16 cellular contexts compared by ENCODE assay signal in genomic region chr2:25409044-25409443, GRCh38.
A peak's percentile ranks its signal among the peaks of the same experiment; 100 is the strongest.
DNase-seq lines count a peak whose midpoint lies in the region; ATAC-seq, FAIRE-seq and TF ChIP-seq lines count a peak whose summit lies in the region.
"Had no signal": no experiment of that assay in that cellular context is flagged by ENCODE, and none has a peak within 500 bp of the region (broad histone marks: within the 10 kb centered on the region; RNA-seq: fewer than 3 reads in every experiment).

No MANE protein-coding gene starts in this region.

- SMC1A ChIA-PET in GM12878 (lab: Charles Lee; ENCODE audit: uncharacterized antibody, unreplicated experiment): interaction anchor here (0.9 to 12.9 kb wide), 5 partner anchors 9 to 115 kb away, joined by 3 to 245 read pairs (median 3); no protein-coding TSS in a partner anchor

- no peaks in the 10 kb centered on the region for H4K20me1 ChIP-seq in OCI-LY7 (ENCODE audit: insufficient read depth, low read length)
- H4K20me1 ChIP-seq in GM12878 (ENCODE audit: control insufficient read depth, insufficient read depth): no peaks in the 10 kb centered on the region
- H4K20me1 ChIP-seq: BLaER1 had no signal

- H3K4me1 Mint-ChIP-seq in CD8-positive, alpha-beta T cell (ENCODE audit: low read depth): peaks cover 2% of the 10 kb centered on the region
- peaks cover 36 to 55% of the 10 kb centered on the region in 2 donors for H3K4me1 Mint-ChIP-seq in stimulated activated naive B cell treated with anti-CD40 and anti-IgM and Interleukin-4, amounts not matched to agents 10 μg/mL and 1 μg/mL and 100 μg/mL, for 72 hours

- no peak for TF ChIP-seq CTCF in CD8-positive, alpha-beta T cell (IDR thresholded peaks at IDR 0.05)
- TF ChIP-seq CTCF in OCI-LY7 (conservative IDR thresholded peaks at IDR 0.05; ENCODE audit: low read length) (no peak), GM12878 (IDR thresholded peaks at IDR 0.05 in 2 of 3, conservative IDR thresholded peaks at IDR 0.05 in 1 of 3; ENCODE audit: control insufficient read depth in 2 of 3, extremely low read depth in 1 of 3, insufficient read depth in 1 of 3, low read depth in 3 of 3, low read length in 3 of 3) (no peak)

- H2AFZ ChIP-seq in OCI-LY7 (ENCODE audit: low read length): peak overlapping the region; percentile 54; the same call in 1 of the 2 replicates
- no peak overlapping the region for H2AFZ ChIP-seq in GM12878 (ENCODE audit: control insufficient read depth, low read depth, low read length)

- CTCF ChIA-PET in CD8-positive, alpha-beta T cell (lab: Charles Lee): no interaction called here
- CTCF ChIA-PET in OCI-LY7 (lab: Charles Lee; ENCODE audit: unreplicated experiment): interaction anchor here (1.0 kb wide), 1 partner anchor 8 kb away, joined by 3 read pairs; no protein-coding TSS in a partner anchor
- CTCF ChIA-PET in GM12878 (lab: Yijun Ruan, JAX): interaction anchor here (1.4 to 9.9 kb wide), 4 partner anchors 9 to 158 kb away, joined by 3 to 105 read pairs (median 6); no protein-coding TSS in a partner anchor

- H3K36me3 Mint-ChIP-seq in CD8-positive, alpha-beta T cell: peaks cover 6% of the 10 kb centered on the region
- H3K36me3 Mint-ChIP-seq in stimulated activated naive B cell treated with anti-CD40 and anti-IgM and Interleukin-4, amounts not matched to agents 10 μg/mL and 1 μg/mL and 100 μg/mL, for 72 hours: peaks cover 0 to 7% of the 10 kb centered on the region in 2 donors

- no peak overlapping the region for H3K27ac ChIP-seq in CD8-positive, alpha-beta T cell (ENCODE audit: low read depth, low read length)
- H3K27ac ChIP-seq in OCI-LY7 (ENCODE audit: low read depth, low read length, poor library complexity, severe bottlenecking) (peak overlapping the region; percentile 43), GM12878 (ENCODE audit: control insufficient read depth, insufficient read depth) (no peak overlapping the region)
- H3K27ac ChIP-seq: A549, BLaER1 had no signal

- no peaks in the 10 kb centered on the region for H3K27me3 ChIP-seq in CD8-positive, alpha-beta T cell (ENCODE audit: insufficient read depth, low read length)
- H3K27me3 ChIP-seq in GM12878 (replicated peaks in 1 of 2; ENCODE audit: control insufficient read depth in 2 of 2, insufficient read depth in 2 of 2, low read length in 1 of 2): no peaks in the 10 kb centered on the region
- H3K27me3 ChIP-seq: BLaER1 had no signal

- no peaks in the 10 kb centered on the region for H3K4me1 ChIP-seq in CD8-positive, alpha-beta T cell (ENCODE audit: insufficient read depth, low read length)
- H3K4me1 ChIP-seq in OCI-LY7 (ENCODE audit: insufficient read depth, low read length, poor library complexity, severe bottlenecking) (peaks cover 82% of the 10 kb centered on the region), GM12878 (ENCODE audit: control insufficient read depth, insufficient read depth, low read length) (peaks cover 42% of the 10 kb centered on the region)
- H3K4me1 ChIP-seq: A549 had no signal

- no peak for TF ChIP-seq EP300 in GM12878 (IDR thresholded peaks at IDR 0.05; ENCODE audit: borderline replicate concordance in 1 of 2, control insufficient read depth in 1 of 2, low read depth in 2 of 2, low read length in 2 of 2)

- H3K4me2 ChIP-seq in OCI-LY7 (ENCODE audit: low read length) (no peak overlapping the region), GM12878 (ENCODE audit: control insufficient read depth, insufficient read depth) (no peak overlapping the region)
- H3K4me2 ChIP-seq: A549 had no signal

- BruUV-seq in OCI-LY7 (replicated peaks; lab: Mats Ljungman, UMichigan): no TSS peak
- no TSS peak for BruUV-seq in GM12878 (replicated peaks; lab: Mats Ljungman, UMichigan)

- no peaks in the 10 kb centered on the region for H3K9me3 Mint-ChIP-seq in CD8-positive, alpha-beta T cell
- H3K9me3 Mint-ChIP-seq in stimulated activated naive B cell treated with anti-CD40 and anti-IgM and Interleukin-4, amounts not matched to agents 10 μg/mL and 1 μg/mL and 100 μg/mL, for 72 hours: peaks cover 0 to 3% of the 10 kb centered on the region in 2 donors

- POLR2A ChIA-PET in CD8-positive, alpha-beta T cell (lab: Charles Lee): interaction anchor here (1.0 kb wide), 1 partner anchor 15 kb away, joined by 4 read pairs; no protein-coding TSS in a partner anchor
- POLR2A ChIA-PET in OCI-LY7 (lab: Charles Lee) (interaction anchor here (0.7 to 5.0 kb wide), 3 partner anchors 10 to 27 kb away, joined by 5 to 60 read pairs (median 6); no protein-coding TSS in a partner anchor), GM12878 (lab: Charles Lee) (interaction anchor here (1.5 to 11.6 kb wide), 2 partner anchors 9 to 46 kb away, joined by 8 to 192 read pairs; no protein-coding TSS in a partner anchor)

- peak overlapping the region; percentile 7 for H3K27ac Mint-ChIP-seq in CD8-positive, alpha-beta T cell
- H3K27ac Mint-ChIP-seq in stimulated activated naive B cell treated with anti-CD40 and anti-IgM and Interleukin-4, amounts not matched to agents 10 μg/mL and 1 μg/mL and 100 μg/mL, for 72 hours: peak overlapping the region; percentile 85
- H3K27ac Mint-ChIP-seq: CD4-positive, CD25-positive, alpha-beta regulatory T cell had no signal

- H3K9me3 ChIP-seq in CD8-positive, alpha-beta T cell (ENCODE audit: low read length): no peaks in the 10 kb centered on the region
- H3K9me3 ChIP-seq in OCI-LY7 (ENCODE audit: low read length) (no peaks in the 10 kb centered on the region), GM12878 (replicated peaks; ENCODE audit: control insufficient read depth, insufficient read depth, low read length) (no peaks in the 10 kb centered on the region; the same call in 2 of the 3 replicates)
- H3K9me3 ChIP-seq: A549 had no signal

- no peak for ATAC-seq in CD8-positive, alpha-beta T cell
- ATAC-seq in GM12878 (no peak), left cardiac atrium (no peak), HG03442 (IDR thresholded peaks at IDR 0.05; ENCODE audit: unreplicated experiment) (no peak)
- ATAC-seq in stimulated activated naive B cell treated with anti-CD40 and anti-IgM and Interleukin-4, amounts not matched to agents 10 μg/mL and 1 μg/mL and 100 μg/mL, for 72 hours (replicated peaks): no peak
- ATAC-seq: A549, HCT116 had no signal

- no peak for TF ChIP-seq POLR2A in GM12878 (IDR thresholded peaks at IDR 0.05; ENCODE audit: low read depth, low read length)

- H3K36me3 ChIP-seq in CD8-positive, alpha-beta T cell (ENCODE audit: insufficient read depth, low read length): no peaks in the 10 kb centered on the region
- H3K36me3 ChIP-seq in OCI-LY7 (ENCODE audit: insufficient read depth, low read length) (no peaks in the 10 kb centered on the region), GM12878 (ENCODE audit: control insufficient read depth in 2 of 2, insufficient read depth in 2 of 2, low read length in 1 of 2) (no peaks in the 10 kb centered on the region)
- H3K36me3 ChIP-seq: BLaER1 had no signal

- no peak for DNase-seq in CD8-positive, alpha-beta T cell
- DNase-seq in OCI-LY7 (ENCODE audit: low spot score) (no peak), GM12878 (ENCODE audit: low read depth, low spot score) (no peak), left cardiac atrium (no peak), NOMO-1 treated with dmso at 0.1 percent for 144 hours (lab: John Stamatoyannopoulos, UW; ENCODE audit: unreplicated experiment) (no peak)
- DNase-seq in stimulated activated naive B cell treated with anti-CD40 and anti-IgM and Interleukin-4, amounts not matched to agents 10 μg/mL and 1 μg/mL and 100 μg/mL, for 72 hours: no peak
- DNase-seq: Calu3; CD4-positive, CD25-positive, alpha-beta regulatory T cell; DMS79 treated with DMSO at 0.1 percent for 48 hours; EL; IMR-90 had no signal

- no peak overlapping the region for H3K4me3 Mint-ChIP-seq in CD8-positive, alpha-beta T cell
- H3K4me3 Mint-ChIP-seq in stimulated activated naive B cell treated with anti-CD40 and anti-IgM and Interleukin-4, amounts not matched to agents 10 μg/mL and 1 μg/mL and 100 μg/mL, for 72 hours: no peak overlapping the region
- H3K4me3 Mint-ChIP-seq: CD4-positive, CD25-positive, alpha-beta regulatory T cell had no signal

- no peaks in the 10 kb centered on the region for H3K27me3 Mint-ChIP-seq in CD8-positive, alpha-beta T cell (ENCODE audit: low read depth)
- no peaks in the 10 kb centered on the region for H3K27me3 Mint-ChIP-seq in stimulated activated naive B cell treated with anti-CD40 and anti-IgM and Interleukin-4, amounts not matched to agents 10 μg/mL and 1 μg/mL and 100 μg/mL, for 72 hours
- H3K27me3 Mint-ChIP-seq: CD4-positive, CD25-positive, alpha-beta regulatory T cell had no signal

- H3K79me2 ChIP-seq in OCI-LY7 (ENCODE audit: insufficient read depth, low read depth, low read length) (no peaks in the 10 kb centered on the region), GM12878 (ENCODE audit: control insufficient read depth, insufficient read depth, low read length) (peaks cover 6% of the 10 kb centered on the region)

- RAD21 ChIA-PET in GM12878 (lab: Charles Lee; ENCODE audit: unreplicated experiment): interaction anchor here (1.3 to 9.4 kb wide), 5 partner anchors 9 to 157 kb away, joined by 4 to 189 read pairs (median 5); no protein-coding TSS in a partner anchor

- no peak overlapping the region for H3K9ac ChIP-seq in GM12878 (ENCODE audit: control insufficient read depth, insufficient read depth, low read length)
- H3K9ac ChIP-seq: BLaER1 had no signal

- no peaks in the 10 kb centered on the region for H3K9me2 ChIP-seq in OCI-LY7 (ENCODE audit: insufficient read depth, low read length)

- TF ChIP-seq RAD21 in GM12878 (IDR thresholded peaks at IDR 0.05; ENCODE audit: insufficient read depth, low read depth, low read length): no peak

- no peak overlapping the region for H3K4me3 ChIP-seq in CD8-positive, alpha-beta T cell (ENCODE audit: low read depth, low read length)
- H3K4me3 ChIP-seq in OCI-LY7 (ENCODE audit: low read depth, low read length, poor library complexity, severe bottlenecking) (no peak overlapping the region), GM12878 (no peak overlapping the region)
- H3K4me3 ChIP-seq: A549, BLaER1 had no signal

- FAIRE-seq in GM12878 (lab: Jason Lieb, UNC): no peak
- FAIRE-seq: A549, G401.6 had no signal

- WGBS in GM12878 (ENCODE audit: insufficient coverage, insufficient replicate concordance, low lambda C conversion rate, missing lambda C conversion rate): 96% methylated on average over 1 of the region's 1 CpG

- in situ Hi-C loops in GM12878 (cut with MboI): no loop called here

- intact Hi-C loops in CD8-positive, alpha-beta T cell (cut with DNase I, micrococcal nuclease): no loop called here
- intact Hi-C loops in OCI-LY7 (cut with micrococcal nuclease; ENCODE audit: unreplicated experiment) (no loop called here), GM12878 (cut with micrococcal nuclease; ENCODE audit: unreplicated experiment) (no loop called here), left cardiac atrium (cut with DNase I) (no loop called here)

TF ChIP-seq in GM12878, 131 proteins besides CTCF, POLR2A, EP300 and RAD21 (continues in another document):
- TF ChIP-seq WRNIP1 (IDR thresholded peaks at IDR 0.05; ENCODE audit: borderline replicate concordance, low read depth, low read length): no peak
- no peak for TF ChIP-seq IKZF1 (conservative IDR thresholded peaks at IDR 0.05)
- TF ChIP-seq SPI1 (IDR thresholded peaks at IDR 0.05; ENCODE audit: borderline replicate concordance, insufficient read depth, low read depth, low read length): no peak
- peak; percentile 97 for TF ChIP-seq ZNF24 (IDR thresholded peaks at IDR 0.05)
- no peak for TF ChIP-seq CBX5 (IDR thresholded peaks at IDR 0.05; ENCODE audit: low read depth)
- TF ChIP-seq NFYA (IDR thresholded peaks at IDR 0.05; ENCODE audit: borderline replicate concordance, low read depth, low read length): no peak
